ENCODE assay signal across 1 cellular context in genomic region chrX:25020391-25021131, GRCh38.
TF ChIP-seq lines count a peak whose summit lies in the region.

No MANE protein-coding gene starts in this region.

TF ChIP-seq in HEK293, 187 proteins besides CTCF, POLR2A, EP300 and RAD21 (continued from another document and continues in another):
- TF ChIP-seq, protein P1, sequence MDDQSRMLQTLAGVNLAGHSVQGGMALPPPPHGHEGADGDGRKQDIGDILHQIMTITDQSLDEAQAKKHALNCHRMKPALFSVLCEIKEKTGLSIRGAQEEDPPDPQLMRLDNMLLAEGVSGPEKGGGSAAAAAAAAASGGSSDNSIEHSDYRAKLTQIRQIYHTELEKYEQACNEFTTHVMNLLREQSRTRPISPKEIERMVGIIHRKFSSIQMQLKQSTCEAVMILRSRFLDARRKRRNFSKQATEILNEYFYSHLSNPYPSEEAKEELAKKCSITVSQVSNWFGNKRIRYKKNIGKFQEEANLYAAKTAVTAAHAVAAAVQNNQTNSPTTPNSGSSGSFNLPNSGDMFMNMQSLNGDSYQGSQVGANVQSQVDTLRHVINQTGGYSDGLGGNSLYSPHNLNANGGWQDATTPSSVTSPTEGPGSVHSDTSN (CRISPR knock-in tag; IDR thresholded peaks at IDR 0.05), result no peak
- no peak for TF ChIP-seq ZNF366 (tag by site-specific recombination; conservative IDR thresholded peaks at IDR 0.05)
- no peak for TF ChIP-seq MEIS1 (CRISPR knock-in tag; IDR thresholded peaks at IDR 0.05; ENCODE audit: borderline replicate concordance)
- TF ChIP-seq ZNF664 (tag by site-specific recombination; IDR thresholded peaks at IDR 0.05), result no peak
- TF ChIP-seq ZNF132 (tag by site-specific recombination; IDR thresholded peaks at IDR 0.05; ENCODE audit: borderline replicate concordance), result no peak
- no peak for TF ChIP-seq ZNF280C (tag by site-specific recombination; IDR thresholded peaks at IDR 0.05)
- no peak; the same call in 1 of the 2 replicates for TF ChIP-seq REPIN1 (tag by site-specific recombination; IDR thresholded peaks at IDR 0.05; ENCODE audit: low read depth)
- TF ChIP-seq ZBTB26 (tag by site-specific recombination; optimal IDR thresholded peaks at IDR 0.05), result peak; percentile 54
- no peak for TF ChIP-seq PRDM1 (tag by site-specific recombination; IDR thresholded peaks at IDR 0.05)
- TF ChIP-seq ZNF280D (tag by site-specific recombination; IDR thresholded peaks at IDR 0.05), result no peak
- no peak for TF ChIP-seq ZNF274 (IDR thresholded peaks at IDR 0.05; ENCODE audit: low read length)
- TF ChIP-seq ZNF274 (tag by site-specific recombination; IDR thresholded peaks at IDR 0.05; ENCODE audit: borderline replicate concordance), result no peak
- TF ChIP-seq ZNF654 (tag by site-specific recombination; IDR thresholded peaks at IDR 0.05; ENCODE audit: low read depth), result peak; percentile 55
- TF ChIP-seq ZNF239 (tag by site-specific recombination; IDR thresholded peaks at IDR 0.05), result no peak
- no peak for TF ChIP-seq SP7 (tag by site-specific recombination; IDR thresholded peaks at IDR 0.05)
- peak; percentile 26; the same call in 1 of the 2 replicates for TF ChIP-seq KLF8 (tag by site-specific recombination; IDR thresholded peaks at IDR 0.05)
- no peak for TF ChIP-seq ZNF629 (tag by site-specific recombination; IDR thresholded peaks at IDR 0.05)
- no peak for TF ChIP-seq ZNF302 (tag by site-specific recombination; IDR thresholded peaks at IDR 0.05; ENCODE audit: low read depth)
- TF ChIP-seq ZSCAN23 (tag by site-specific recombination; IDR thresholded peaks at IDR 0.05), result no peak
- TF ChIP-seq ZNF585B (tag by site-specific recombination; IDR thresholded peaks at IDR 0.05), result no peak
- TF ChIP-seq KLF7 (tag by site-specific recombination; IDR thresholded peaks at IDR 0.05; ENCODE audit: borderline replicate concordance), result no peak
- TF ChIP-seq, protein P2, sequence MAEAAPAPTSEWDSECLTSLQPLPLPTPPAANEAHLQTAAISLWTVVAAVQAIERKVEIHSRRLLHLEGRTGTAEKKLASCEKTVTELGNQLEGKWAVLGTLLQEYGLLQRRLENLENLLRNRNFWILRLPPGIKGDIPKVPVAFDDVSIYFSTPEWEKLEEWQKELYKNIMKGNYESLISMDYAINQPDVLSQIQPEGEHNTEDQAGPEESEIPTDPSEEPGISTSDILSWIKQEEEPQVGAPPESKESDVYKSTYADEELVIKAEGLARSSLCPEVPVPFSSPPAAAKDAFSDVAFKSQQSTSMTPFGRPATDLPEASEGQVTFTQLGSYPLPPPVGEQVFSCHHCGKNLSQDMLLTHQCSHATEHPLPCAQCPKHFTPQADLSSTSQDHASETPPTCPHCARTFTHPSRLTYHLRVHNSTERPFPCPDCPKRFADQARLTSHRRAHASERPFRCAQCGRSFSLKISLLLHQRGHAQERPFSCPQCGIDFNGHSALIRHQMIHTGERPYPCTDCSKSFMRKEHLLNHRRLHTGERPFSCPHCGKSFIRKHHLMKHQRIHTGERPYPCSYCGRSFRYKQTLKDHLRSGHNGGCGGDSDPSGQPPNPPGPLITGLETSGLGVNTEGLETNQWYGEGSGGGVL (tag by site-specific recombination; IDR thresholded peaks at IDR 0.05), result no peak; the same call in 1 of the 2 replicates
- TF ChIP-seq ZNF248 (tag by site-specific recombination; IDR thresholded peaks at IDR 0.05), result no peak
- TF ChIP-seq, protein P3, sequence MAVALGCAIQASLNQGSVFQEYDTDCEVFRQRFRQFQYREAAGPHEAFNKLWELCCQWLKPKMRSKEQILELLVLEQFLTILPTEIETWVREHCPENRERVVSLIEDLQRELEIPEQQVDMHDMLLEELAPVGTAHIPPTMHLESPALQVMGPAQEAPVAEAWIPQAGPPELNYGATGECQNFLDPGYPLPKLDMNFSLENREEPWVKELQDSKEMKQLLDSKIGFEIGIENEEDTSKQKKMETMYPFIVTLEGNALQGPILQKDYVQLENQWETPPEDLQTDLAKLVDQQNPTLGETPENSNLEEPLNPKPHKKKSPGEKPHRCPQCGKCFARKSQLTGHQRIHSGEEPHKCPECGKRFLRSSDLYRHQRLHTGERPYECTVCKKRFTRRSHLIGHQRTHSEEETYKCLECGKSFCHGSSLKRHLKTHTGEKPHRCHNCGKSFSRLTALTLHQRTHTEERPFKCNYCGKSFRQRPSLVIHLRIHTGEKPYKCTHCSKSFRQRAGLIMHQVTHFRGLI (tag by site-specific recombination; IDR thresholded peaks at IDR 0.05), result peak; percentile 93
- TF ChIP-seq ZBTB44 (tag by site-specific recombination; IDR thresholded peaks at IDR 0.05), result no peak
- TF ChIP-seq ZNF561 (tag by site-specific recombination; IDR thresholded peaks at IDR 0.05; ENCODE audit: borderline replicate concordance), result no peak
- no peak for TF ChIP-seq ZNF513 (tag by site-specific recombination; IDR thresholded peaks at IDR 0.05)
- TF ChIP-seq ZNF266 (tag by site-specific recombination; IDR thresholded peaks at IDR 0.05; ENCODE audit: low read depth), result no peak
- no peak for TF ChIP-seq ZNF624 (tag by site-specific recombination; IDR thresholded peaks at IDR 0.05)
- TF ChIP-seq, protein P4, sequence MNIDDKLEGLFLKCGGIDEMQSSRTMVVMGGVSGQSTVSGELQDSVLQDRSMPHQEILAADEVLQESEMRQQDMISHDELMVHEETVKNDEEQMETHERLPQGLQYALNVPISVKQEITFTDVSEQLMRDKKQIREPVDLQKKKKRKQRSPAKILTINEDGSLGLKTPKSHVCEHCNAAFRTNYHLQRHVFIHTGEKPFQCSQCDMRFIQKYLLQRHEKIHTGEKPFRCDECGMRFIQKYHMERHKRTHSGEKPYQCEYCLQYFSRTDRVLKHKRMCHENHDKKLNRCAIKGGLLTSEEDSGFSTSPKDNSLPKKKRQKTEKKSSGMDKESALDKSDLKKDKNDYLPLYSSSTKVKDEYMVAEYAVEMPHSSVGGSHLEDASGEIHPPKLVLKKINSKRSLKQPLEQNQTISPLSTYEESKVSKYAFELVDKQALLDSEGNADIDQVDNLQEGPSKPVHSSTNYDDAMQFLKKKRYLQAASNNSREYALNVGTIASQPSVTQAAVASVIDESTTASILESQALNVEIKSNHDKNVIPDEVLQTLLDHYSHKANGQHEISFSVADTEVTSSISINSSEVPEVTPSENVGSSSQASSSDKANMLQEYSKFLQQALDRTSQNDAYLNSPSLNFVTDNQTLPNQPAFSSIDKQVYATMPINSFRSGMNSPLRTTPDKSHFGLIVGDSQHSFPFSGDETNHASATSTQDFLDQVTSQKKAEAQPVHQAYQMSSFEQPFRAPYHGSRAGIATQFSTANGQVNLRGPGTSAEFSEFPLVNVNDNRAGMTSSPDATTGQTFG (tag by site-specific recombination; IDR thresholded peaks at IDR 0.05; ENCODE audit: borderline replicate concordance), result no peak
- TF ChIP-seq ZNF571 (tag by site-specific recombination; IDR thresholded peaks at IDR 0.05), result no peak
- no peak for TF ChIP-seq ZSCAN18 (tag by site-specific recombination; IDR thresholded peaks at IDR 0.05)
- no peak for TF ChIP-seq ZNF157 (tag by site-specific recombination; IDR thresholded peaks at IDR 0.05)
- no peak for TF ChIP-seq ZBTB48 (tag by site-specific recombination; IDR thresholded peaks at IDR 0.05)
- TF ChIP-seq HOXA7 (CRISPR knock-in tag; IDR thresholded peaks at IDR 0.05; ENCODE audit: borderline replicate concordance), result no peak
- TF ChIP-seq, protein P5, sequence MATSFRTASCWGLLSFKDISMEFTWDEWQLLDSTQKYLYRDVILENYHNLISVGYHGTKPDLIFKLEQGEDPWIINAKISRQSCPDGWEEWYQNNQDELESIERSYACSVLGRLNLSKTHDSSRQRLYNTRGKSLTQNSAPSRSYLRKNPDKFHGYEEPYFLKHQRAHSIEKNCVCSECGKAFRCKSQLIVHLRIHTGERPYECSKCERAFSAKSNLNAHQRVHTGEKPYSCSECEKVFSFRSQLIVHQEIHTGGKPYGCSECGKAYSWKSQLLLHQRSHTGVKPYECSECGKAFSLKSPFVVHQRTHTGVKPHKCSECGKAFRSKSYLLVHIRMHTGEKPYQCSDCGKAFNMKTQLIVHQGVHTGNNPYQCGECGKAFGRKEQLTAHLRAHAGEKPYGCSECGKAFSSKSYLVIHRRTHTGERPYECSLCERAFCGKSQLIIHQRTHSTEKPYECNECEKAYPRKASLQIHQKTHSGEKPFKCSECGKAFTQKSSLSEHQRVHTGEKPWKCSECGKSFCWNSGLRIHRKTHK (tag by site-specific recombination; IDR thresholded peaks at IDR 0.05), result no peak
